ENCODE assay signal across 8 cellular contexts in genomic region chr16:401468-402348, GRCh38. TPM values are rescaled to one million over a fixed set of nuclear protein-coding genes. Genes with fewer than 3 reads are reported as not detected.
DNase-seq lines count a peak whose midpoint lies in the region; ATAC-seq and TF ChIP-seq lines count a peak whose summit lies in the region.

DECR2 (plus strand) TSS chr16:401885; CDS start chr16:401964, 79 bp downstream.

- DNase-seq in A172 (ENCODE audit: low spot score) (peak; percentile 75), NCI-H2196 treated with DMSO at 0.1 percent for 48 hours (lab: John Stamatoyannopoulos, UW; ENCODE audit: unreplicated experiment) (peak; percentile 84), cerebellar cortex (ENCODE audit: low spot score) (peak; percentile 90), kidney epithelial cell (ENCODE audit: low read depth) (no peak)
- peak; percentile 95 for DNase-seq in activated CD4-positive, CD25-positive, alpha-beta regulatory T cell treated with anti-CD3 and anti-CD28 coated beads, Interleukin-2, amount 50 U/mL, for 72 hours
- peak; percentile 99 for DNase-seq in stimulated activated CD4-positive, alpha-beta T cell treated with anti-CD3 and anti-CD28 coated beads, Interleukin-15, amount 100 ng/mL, for 24 hours

- no peaks in the 10 kb centered on the region for H3K36me3 ChIP-seq in kidney epithelial cell (ENCODE audit: control insufficient read depth, insufficient read depth, low read length)

- H3K4me3 ChIP-seq in kidney epithelial cell (ENCODE audit: low read depth, low read length), result peak within 1 kb of the TSS; percentile 68

- H3K27me3 ChIP-seq in kidney epithelial cell (ENCODE audit: control insufficient read depth, insufficient read depth, low read length), result no peaks in the 10 kb centered on the region

- TF ChIP-seq CTCF in kidney epithelial cell (IDR thresholded peaks at IDR 0.05; ENCODE audit: insufficient read depth, low read length, poor library complexity, severe bottlenecking), result peak; percentile 23

- ATAC-seq in GM18511 (IDR thresholded peaks at IDR 0.05; ENCODE audit: unreplicated experiment) (peak; percentile 65), HG03064 (IDR thresholded peaks at IDR 0.05; ENCODE audit: low read depth, unreplicated experiment) (peak; percentile 40)

RNA-seq across cellular contexts. Expression of gene DECR2, which starts in this region (rescaled TPM):
- 8.1 and 12.5 TPM in 2 replicates for total RNA-seq in A172 (2014; rRNA removed; shearing (Covaris generic))
- total RNA-seq in kidney epithelial cell, result 15.1 and 27.0 TPM in 2 replicates
